ENCODE assay signal across 22 cellular contexts in the genomic region with DNA sequence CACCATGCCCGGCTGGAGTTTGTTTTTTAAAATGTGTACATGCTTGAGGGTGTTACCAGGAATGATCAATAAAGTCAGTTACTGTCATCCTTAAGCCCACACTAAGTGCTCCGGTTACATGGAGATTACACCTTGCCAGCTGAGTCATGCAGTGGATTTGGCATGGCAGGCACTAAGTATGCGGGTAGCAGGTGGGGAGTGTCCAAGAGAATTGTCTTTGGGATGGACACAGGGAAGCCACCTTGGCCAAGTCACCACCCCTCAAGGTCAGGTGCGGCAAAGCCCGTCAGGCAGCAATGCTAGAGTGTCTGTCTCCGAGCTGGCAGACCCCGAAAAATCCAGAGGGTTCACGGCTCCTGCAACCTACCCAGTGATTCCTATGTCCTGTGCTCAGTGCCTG. TPM values are rescaled to one million over a fixed set of nuclear protein-coding genes. Genes with fewer than 3 reads are reported as not detected.
DNase-seq lines count a peak whose midpoint lies in the region; ATAC-seq and TF ChIP-seq lines count a peak whose summit lies in the region.
"Had no signal": no experiment of that assay in that cellular context is flagged by ENCODE, and none has a peak within 500 bp of the region (broad histone marks: within the 10 kb centered on the region; RNA-seq: fewer than 3 reads in every experiment).

No MANE protein-coding gene starts in this region.

- no peak for TF ChIP-seq POLR2A in spleen (IDR thresholded peaks at IDR 0.05)

- DNase-seq in NCI-H2029 (lab: John Stamatoyannopoulos, UW) (peak; percentile 12), NCI-H2029 treated with DMSO at 0.1 percent for 48 hours (lab: John Stamatoyannopoulos, UW) (no peak), MG63 (peak; percentile 39), spleen (peak; percentile 39), SHP77 treated with DMSO at 0.1 percent for 48 hours (lab: John Stamatoyannopoulos, UW) (no peak)
- no peak for DNase-seq in activated naive CD4-positive, alpha-beta T cell (lab: John Stamatoyannopoulos, UW)
- DNase-seq in activated naive CD4-positive, alpha-beta T cell treated with anti-CD3 and anti-CD28 coated beads for 36 hours, result no peak
- DNase-seq: 8988T, ACHN, Calu3, HFFc6, IMR-90, KG1, NCI-H1048, NCI-H1417, NCI-H1694, NCI-H2171 treated with DMSO at 0.1 percent for 48 hours, NCI-H345, NCI-H510A treated with DMSO at 0.1 percent for 48 hours had no signal

- intact Hi-C loops in spleen (cut with DNase I; ENCODE audit: low total_unique reads), result no loop called here
- intact Hi-C loops in activated naive CD4-positive, alpha-beta T cell treated with anti-CD3 and anti-CD28 coated beads for 36 hours (cut with micrococcal nuclease), result no loop called here

- H3K27me3 Mint-ChIP-seq in activated naive CD4-positive, alpha-beta T cell treated with anti-CD3 and anti-CD28 coated beads for 36 hours (ENCODE audit: low read depth), result peaks cover 9% of the 10 kb centered on the region

- TF ChIP-seq CTCF in spleen (IDR thresholded peaks at IDR 0.05 in 8 of 11, conservative IDR thresholded peaks at IDR 0.05 in 3 of 11), result no peak

- H3K27ac ChIP-seq in spleen, result no peak overlapping the region
- H3K27ac ChIP-seq: SJSA1 had no signal

- peaks cover 0 to 7% (median 1%) of the 10 kb centered on the region in 6 donors for H3K4me1 ChIP-seq in spleen
- H3K4me1 ChIP-seq: SJSA1 had no signal

- CTCF ChIA-PET in activated naive CD4-positive, alpha-beta T cell treated with anti-CD3 and anti-CD28 coated beads for 36 hours (lab: Charles Lee), result no interaction called here

- no peak overlapping the region for H3K4me3 ChIP-seq in MG63
- no peak overlapping the region for H3K4me3 ChIP-seq in spleen
- H3K4me3 ChIP-seq: SJSA1 had no signal

- WGBS in spleen, 5 donors, result 91 to 96% (median 92%) methylated on average over 8 of the region's 8 CpGs

- H3K36me3 ChIP-seq in MG63, result no peaks in the 10 kb centered on the region
- H3K36me3 ChIP-seq in spleen, result no peaks in the 10 kb centered on the region
- H3K36me3 ChIP-seq: SJSA1 had no signal

- no peaks in the 10 kb centered on the region for H3K9me3 ChIP-seq in MG63
- no peaks in the 10 kb centered on the region for H3K9me3 ChIP-seq in spleen
- H3K9me3 ChIP-seq: SJSA1 had no signal

- peak; percentile 61 for ATAC-seq in esophagus mucosa
- ATAC-seq: Right ventricle myocardium inferior had no signal

- no peak overlapping the region for H3K4me3 Mint-ChIP-seq in activated naive CD4-positive, alpha-beta T cell treated with anti-CD3 and anti-CD28 coated beads for 36 hours
- H3K4me3 Mint-ChIP-seq: HFFc6 had no signal

- no peaks in the 10 kb centered on the region for H3K9me3 Mint-ChIP-seq in activated naive CD4-positive, alpha-beta T cell treated with anti-CD3 and anti-CD28 coated beads for 36 hours

- H3K27me3 ChIP-seq in MG63, result no peaks in the 10 kb centered on the region
- no peaks in the 10 kb centered on the region for H3K27me3 ChIP-seq in spleen (replicated peaks in 1 of 7)
- H3K27me3 ChIP-seq: SJSA1 had no signal

- no peaks in the 10 kb centered on the region for H3K36me3 Mint-ChIP-seq in activated naive CD4-positive, alpha-beta T cell treated with anti-CD3 and anti-CD28 coated beads for 36 hours (ENCODE audit: low read depth)

- H3K27ac Mint-ChIP-seq in activated naive CD4-positive, alpha-beta T cell treated with anti-CD3 and anti-CD28 coated beads for 36 hours, result no peak overlapping the region
- H3K27ac Mint-ChIP-seq: HFFc6 had no signal

- no peaks in the 10 kb centered on the region for H3K4me1 Mint-ChIP-seq in activated naive CD4-positive, alpha-beta T cell treated with anti-CD3 and anti-CD28 coated beads for 36 hours (ENCODE audit: low read depth)

RNA-seq across cellular contexts. Expression of a gene that starts 54.8 kb away (rescaled TPM):
- 0.94 TPM in 1 of 2 replicates, not detected in the other for total RNA-seq in MG63 (2014; rRNA removed; shearing (Covaris generic); ENCODE audit: low replicate concordance)
- not detected for total RNA-seq in esophagus mucosa
- total RNA-seq in spleen, result under 1 TPM in 1 of 7 donors, not detected in 6; 0.69 TPM
- polyA plus RNA-seq in spleen, result not detected
- not detected for total RNA-seq in activated naive CD4-positive, alpha-beta T cell treated with anti-CD3 and anti-CD28 coated beads for 36 hours
- total RNA-seq: HFFc6, IMR-90, Right ventricle myocardium inferior had no signal

Comparison
In these comparisons a context has a peak if more than half of its experiments do, and no peak if none do; other contexts are left out.
1. DNase-seq: peak in NCI-H2029 (single experiment), MG63 (single experiment) and spleen (single experiment); none in NCI-H2029 treated with DMSO at 0.1 percent for 48 hours (single experiment), activated naive CD4-positive, alpha-beta T cell (0 of 4), SHP77 treated with DMSO at 0.1 percent for 48 hours (single experiment) and activated naive CD4-positive, alpha-beta T cell treated with anti-CD3 and anti-CD28 coated beads for 36 hours (single experiment).